8 cellular contexts compared by ENCODE assay signal in genomic region chr20:50186151-50186885, GRCh38. TPM values are rescaled to one million over a fixed set of nuclear protein-coding genes. Genes with fewer than 3 reads are reported as not detected.
DNase-seq lines count a peak whose midpoint lies in the region; ATAC-seq and TF ChIP-seq lines count a peak whose summit lies in the region.

No MANE protein-coding gene starts in this region.

- intact Hi-C loops in CD4-positive, alpha-beta memory T cell (cut with micrococcal nuclease), result loop anchor here (1.0 to 5.0 kb wide), 6 partner anchors 274 to 563 kb away; no protein-coding TSS in a partner anchor

- peaks cover 0 to 14% (median 3%) of the 10 kb centered on the region in 4 donors for H3K4me1 Mint-ChIP-seq in CD4-positive, alpha-beta memory T cell
- H3K4me1 Mint-ChIP-seq in effector memory CD8-positive, alpha-beta T cell (ENCODE audit: low read depth in 2 of 2), result peaks cover 0 to 3% of the 10 kb centered on the region in 2 donors
- peaks cover 2% of the 10 kb centered on the region for H3K4me1 Mint-ChIP-seq in mesothelial cell of epicardium

- no peak overlapping the region for H3K27ac ChIP-seq in CD4-positive, alpha-beta memory T cell (ENCODE audit: low read depth, low read length)

- H3K27ac Mint-ChIP-seq in CD4-positive, alpha-beta memory T cell, result peak overlapping the region in 3 of 7 donors; percentile 52 to 81 (median 71)
- peak overlapping the region in 1 of 2 donors; percentile 44 for H3K27ac Mint-ChIP-seq in effector memory CD8-positive, alpha-beta T cell
- peak overlapping the region; percentile 64 for H3K27ac Mint-ChIP-seq in mesothelial cell of epicardium

- H3K4me3 Mint-ChIP-seq in CD4-positive, alpha-beta memory T cell, result peak overlapping the region in 1 of 8 donors; percentile 52
- no peak overlapping the region for H3K4me3 Mint-ChIP-seq in effector memory CD8-positive, alpha-beta T cell
- H3K4me3 Mint-ChIP-seq in mesothelial cell of epicardium, result no peak overlapping the region

- H3K36me3 Mint-ChIP-seq in CD4-positive, alpha-beta memory T cell, result no peaks in the 10 kb centered on the region
- peaks cover 3% of the 10 kb centered on the region for H3K36me3 Mint-ChIP-seq in effector memory CD8-positive, alpha-beta T cell (ENCODE audit: insufficient read depth)
- H3K36me3 Mint-ChIP-seq in mesothelial cell of epicardium, result peaks cover 3% of the 10 kb centered on the region

- TF ChIP-seq CTCF in mesothelial cell of epicardium (IDR thresholded peaks at IDR 0.05; ENCODE audit: unreplicated experiment), result peak; percentile 99

- DNase-seq in CD4-positive, alpha-beta memory T cell, result peak; percentile 74 to 84 (median 80)
- DNase-seq in HT-29 (ENCODE audit: low spot score), result peak; percentile 99
- peak; percentile 60 to 63 for DNase-seq in NOMO-1 (lab: John Stamatoyannopoulos, UW; ENCODE audit: unreplicated experiment in 2 of 2)
- peak; percentile 98 for DNase-seq in activated CD8-positive, alpha-beta memory T cell treated with anti-CD3 and anti-CD28 coated beads for 24 hours
- peak; percentile 89 to 92 (median 91) for DNase-seq in effector memory CD8-positive, alpha-beta T cell
- peak; percentile 81 to 97 for DNase-seq in mesothelial cell of epicardium (ENCODE audit: low spot score in 2 of 2, unreplicated experiment in 2 of 2)
- DNase-seq in stimulated activated CD8-positive, alpha-beta memory T cell treated with anti-CD3 and anti-CD28 coated beads, Interleukin-4, amount 100 ng/mL, for 1 hour (ENCODE audit: low read depth in 2 of 2, low spot score in 1 of 2), result peak; percentile 77 to 91

- ATAC-seq in effector memory CD8-positive, alpha-beta T cell (replicated peaks), result peak; percentile 40
- ATAC-seq in GM19395 (IDR thresholded peaks at IDR 0.05; ENCODE audit: unreplicated experiment), result no peak

- no peaks in the 10 kb centered on the region for H3K9me3 ChIP-seq in CD4-positive, alpha-beta memory T cell (ENCODE audit: control insufficient read depth in 1 of 2, low read length in 2 of 2)

- POLR2A ChIA-PET in CD4-positive, alpha-beta memory T cell (lab: Charles Lee; ENCODE audit: partially characterized antibody), result no interaction called here

- CTCF ChIA-PET in CD4-positive, alpha-beta memory T cell (lab: Charles Lee; ENCODE audit: partially characterized antibody), result interaction anchor here (0.5 to 14.2 kb wide), 11 partner anchors 8 to 563 kb away, joined by 3 to 330 read pairs (median 3); no protein-coding TSS in a partner anchor

- H3K36me3 ChIP-seq in CD4-positive, alpha-beta memory T cell (ENCODE audit: insufficient read depth, low read length), result no peaks in the 10 kb centered on the region

- H3K9me3 Mint-ChIP-seq in CD4-positive, alpha-beta memory T cell, result no peaks in the 10 kb centered on the region
- H3K9me3 Mint-ChIP-seq in effector memory CD8-positive, alpha-beta T cell, result no peaks in the 10 kb centered on the region
- H3K9me3 Mint-ChIP-seq in mesothelial cell of epicardium, result peaks cover 7% of the 10 kb centered on the region

- no peaks in the 10 kb centered on the region for H3K27me3 ChIP-seq in CD4-positive, alpha-beta memory T cell (ENCODE audit: insufficient read depth, low read length)

- H3K27me3 Mint-ChIP-seq in CD4-positive, alpha-beta memory T cell, result peaks cover 11 to 15% of the 10 kb centered on the region in 2 donors
- peaks cover 24 to 32% of the 10 kb centered on the region in 2 donors for H3K27me3 Mint-ChIP-seq in effector memory CD8-positive, alpha-beta T cell
- H3K27me3 Mint-ChIP-seq in mesothelial cell of epicardium (ENCODE audit: low read depth), result no peaks in the 10 kb centered on the region

- no peak overlapping the region for H3K4me3 ChIP-seq in CD4-positive, alpha-beta memory T cell (ENCODE audit: low read length in 2 of 2)

- H3K4me1 ChIP-seq in CD4-positive, alpha-beta memory T cell (ENCODE audit: insufficient read depth, low read length), result peaks cover 5% of the 10 kb centered on the region

RNA-seq across cellular contexts. Expression of gene CEBPB, which starts 4.3 kb away (rescaled TPM):
- total RNA-seq in CD4-positive, alpha-beta memory T cell, result 10 to 100 TPM; 32.7 to 34.3 TPM
- 10 to 100 TPM; 12.8 to 23.5 TPM for polyA plus RNA-seq in CD4-positive, alpha-beta memory T cell
- total RNA-seq in HT-29 (2014; rRNA removed; shearing (Covaris generic)), result 177 and 178 TPM in 2 replicates
- total RNA-seq in mesothelial cell of epicardium, result 23.1 to 26.0 TPM (median 25.6 TPM) in 3 replicates

RNA-seq across cellular contexts. Expression of gene PEDS1, which starts 32.8 kb away (rescaled TPM):
- total RNA-seq in CD4-positive, alpha-beta memory T cell, result 10 to 100 TPM; 16.8 TPM
- polyA plus RNA-seq in CD4-positive, alpha-beta memory T cell, result 10 to 100 TPM; 14.7 to 25.1 TPM
- 98.1 and 98.6 TPM in 2 replicates for total RNA-seq in HT-29 (2014; rRNA removed; shearing (Covaris generic))
- total RNA-seq in mesothelial cell of epicardium, result 30.3 to 32.3 TPM (median 30.3 TPM) in 3 replicates
